ENCODE assay signal across 23 cellular contexts in genomic region chr5:42001673-42002072, GRCh38.
DNase-seq lines count a peak whose midpoint lies in the region; ATAC-seq, FAIRE-seq and TF ChIP-seq lines count a peak whose summit lies in the region.
"Had no signal": no experiment of that assay in that cellular context is flagged by ENCODE, and none has a peak within 500 bp of the region (broad histone marks: within the 10 kb centered on the region; RNA-seq: fewer than 3 reads in every experiment).

No MANE protein-coding gene starts in this region.

- no peak overlapping the region for H3K4me3 Mint-ChIP-seq in activated CD8-positive, alpha-beta T cell treated with anti-CD3 and anti-CD28 coated beads for 36 hours
- H3K4me3 Mint-ChIP-seq: CD4-positive, alpha-beta T cell had no signal

- peaks cover 5% of the 10 kb centered on the region for H3K27me3 Mint-ChIP-seq in activated CD8-positive, alpha-beta T cell treated with anti-CD3 and anti-CD28 coated beads for 36 hours

- H3K9me3 ChIP-seq in HepG2 (ENCODE audit: low read length) = no peaks in the 10 kb centered on the region
- no peaks in the 10 kb centered on the region for H3K9me3 ChIP-seq in right lobe of liver
- no peaks in the 10 kb centered on the region for H3K9me3 ChIP-seq in H1 (ENCODE audit: insufficient read depth in 2 of 2, low read depth in 1 of 2, low read length in 1 of 2)
- peaks cover 0 to 3% (median 0%) of the 10 kb centered on the region in 3 donors for H3K9me3 ChIP-seq in esophagus squamous epithelium
- H3K9me3 ChIP-seq: A549, Caco-2, HAP-1 had no signal

- H4K5ac ChIP-seq in H1 (ENCODE audit: insufficient read length, low read depth, low read length) = no peak overlapping the region

- H2BK15ac ChIP-seq in H1 (ENCODE audit: low read length) = no peak overlapping the region

- FAIRE-seq in HepG2 (lab: Jason Lieb, UNC) = peak; percentile 21
- no peak for FAIRE-seq in H1 (lab: Jason Lieb, UNC)
- FAIRE-seq: A549, D721Med, GM12892 had no signal

- H2BK20ac ChIP-seq in H1 (ENCODE audit: low read length) = no peak overlapping the region

- H3K4me1 ChIP-seq in HepG2 (ENCODE audit: insufficient read depth, low read length) = no peaks in the 10 kb centered on the region
- H3K4me1 ChIP-seq in right lobe of liver = no peaks in the 10 kb centered on the region
- no peaks in the 10 kb centered on the region for H3K4me1 ChIP-seq in H1 (replicated peaks in 1 of 4; ENCODE audit: control insufficient read depth in 3 of 4, insufficient read depth in 4 of 4, low read length in 3 of 4)
- H3K4me1 ChIP-seq in esophagus squamous epithelium = no peaks in the 10 kb centered on the region
- H3K4me1 ChIP-seq: A549, Caco-2, HAP-1 had no signal

- H3K27me3 ChIP-seq in HepG2 (ENCODE audit: control insufficient read depth in 1 of 2, insufficient read depth in 2 of 2, low read length in 2 of 2) (no peaks in the 10 kb centered on the region), right lobe of liver (no peaks in the 10 kb centered on the region), H1 (replicated peaks in 1 of 4; ENCODE audit: control insufficient read depth in 3 of 4, extremely low read depth in 1 of 4, insufficient read depth in 3 of 4, low read length in 3 of 4) (no peaks in the 10 kb centered on the region), esophagus squamous epithelium (no peaks in the 10 kb centered on the region)

- H3K27ac ChIP-seq in HepG2 (ENCODE audit: extremely low read length, insufficient read depth, low read length) (no peak overlapping the region), right lobe of liver (no peak overlapping the region), H1 (ENCODE audit: low read depth, low read length) (no peak overlapping the region), esophagus squamous epithelium (no peak overlapping the region)
- H3K27ac ChIP-seq: 22Rv1, A549, C4-2B, HL-60 had no signal

- no peak overlapping the region for H2AK5ac ChIP-seq in H1 (ENCODE audit: low read depth, low read length)

- under 1% methylated on average over 6 of the region's 6 CpGs for WGBS in HepG2 (ENCODE audit: low lambda C conversion rate)
- 79% methylated on average over 6 of the region's 6 CpGs for WGBS in right lobe of liver (ENCODE audit: insufficient coverage, low coverage, low lambda C conversion rate, missing lambda C conversion rate)
- WGBS in H1 (ENCODE audit: extremely low coverage in 1 of 2, insufficient coverage in 1 of 2, insufficient read length in 1 of 2, insufficient replicate concordance in 2 of 2, low coverage in 1 of 2, low lambda C conversion rate in 2 of 2, missing lambda C conversion rate in 1 of 2), 2 experiments = 80% methylated on average over 6 of the region's 6 CpGs; no CpG with 5 or more reads in 1 of the 2 experiments
- 88 to 93% methylated on average over 6 of the region's 6 CpGs for WGBS in esophagus squamous epithelium, 2 donors

- no peaks in the 10 kb centered on the region for H3K79me2 ChIP-seq in HepG2 (ENCODE audit: insufficient read depth, low read length)
- H3K79me2 ChIP-seq in H1 (ENCODE audit: control insufficient read depth in 1 of 2, insufficient read depth in 2 of 2, low read length in 2 of 2) = no peaks in the 10 kb centered on the region

- H4K20me1 ChIP-seq in HepG2 (ENCODE audit: insufficient read depth, low read length) = no peaks in the 10 kb centered on the region
- no peaks in the 10 kb centered on the region for H4K20me1 ChIP-seq in H1 (replicated peaks in 1 of 2; ENCODE audit: control insufficient read depth in 1 of 2, insufficient read depth in 2 of 2, low read length in 2 of 2)

- H3K4ac ChIP-seq in H1 (replicated peaks; ENCODE audit: insufficient read length, low read depth, low read length) = no peak overlapping the region

- no peak for TF ChIP-seq RAD21 in HepG2 (CRISPR knock-in tag; IDR thresholded peaks at IDR 0.05)
- TF ChIP-seq RAD21 in H1 (IDR thresholded peaks at IDR 0.05 in 1 of 2, conservative IDR thresholded peaks at IDR 0.05 in 1 of 2; ENCODE audit: low read depth in 2 of 2, low read length in 2 of 2) = peak; percentile 3 to 17; a peak in 1 of 4 replicates

- ATAC-seq in HepG2 (no peak; the same call in 2 of the 3 replicates), right lobe of liver (no peak), HG03520 (IDR thresholded peaks at IDR 0.05; ENCODE audit: unreplicated experiment) (no peak)
- no peak for ATAC-seq in activated CD8-positive, alpha-beta T cell treated with anti-CD3 and anti-CD28 coated beads for 36 hours
- ATAC-seq: A549 had no signal

- H3K36me3 Mint-ChIP-seq in activated CD8-positive, alpha-beta T cell treated with anti-CD3 and anti-CD28 coated beads for 36 hours (ENCODE audit: low read depth) = no peaks in the 10 kb centered on the region

- no peaks in the 10 kb centered on the region for H3K4me1 Mint-ChIP-seq in activated CD8-positive, alpha-beta T cell treated with anti-CD3 and anti-CD28 coated beads for 36 hours (ENCODE audit: low read depth)

- in situ Hi-C loops in HepG2 (cut with HindIII; ENCODE audit: extremely low pct_ligation_motif_present, low pct_unique_long_range_greater_than_20kb) = no loop called here

- H3K23me2 ChIP-seq in H1 (ENCODE audit: low read depth, low read length) = no peaks in the 10 kb centered on the region

- H3K14ac ChIP-seq in H1 (ENCODE audit: insufficient read length) = no peak overlapping the region

- POLR2A ChIA-PET in HepG2 (lab: Yijun Ruan, JAX) = no interaction called here
- POLR2A ChIA-PET in H1 (lab: Charles Lee; ENCODE audit: partially characterized antibody) = no interaction called here
- POLR2A ChIA-PET in activated CD8-positive, alpha-beta T cell treated with anti-CD3 and anti-CD28 coated beads for 36 hours (lab: Charles Lee) = no interaction called here

- TF ChIP-seq POLR2A in HepG2 (IDR thresholded peaks at IDR 0.05; ENCODE audit: insufficient read depth in 1 of 2, low read depth in 2 of 2, low read length in 2 of 2) (no peak), right lobe of liver (IDR thresholded peaks at IDR 0.05) (no peak), H1 (IDR thresholded peaks at IDR 0.05; ENCODE audit: control extremely low read depth in 1 of 2, low read depth in 2 of 2, low read length in 2 of 2) (no peak), esophagus squamous epithelium (IDR thresholded peaks at IDR 0.05) (no peak)

- no peak overlapping the region for H2BK12ac ChIP-seq in H1 (ENCODE audit: low read depth, low read length)

- no peak overlapping the region for H2AFZ ChIP-seq in HepG2 (ENCODE audit: low read length)
- H2AFZ ChIP-seq in H1 (ENCODE audit: low read length) = no peak overlapping the region

- intact Hi-C loops in HepG2 (cut with micrococcal nuclease; ENCODE audit: unreplicated experiment) (no loop called here), right lobe of liver (cut with DNase I) (no loop called here), esophagus squamous epithelium (cut with DNase I) (no loop called here)
- intact Hi-C loops in activated CD8-positive, alpha-beta T cell treated with anti-CD3 and anti-CD28 coated beads for 36 hours (cut with micrococcal nuclease) = no loop called here

- peak; percentile 21; the same call in 1 of the 2 replicates for TF ChIP-seq CTCF in HepG2 (CRISPR knock-in tag; IDR thresholded peaks at IDR 0.05)
- no peak for TF ChIP-seq CTCF in right lobe of liver (IDR thresholded peaks at IDR 0.05)
- TF ChIP-seq CTCF in H1 (IDR thresholded peaks at IDR 0.05; ENCODE audit: control extremely low read depth in 1 of 3, insufficient read depth in 1 of 3, low read depth in 1 of 3, low read length in 3 of 3) = peak in 1 of 3 experiments; percentile 7; a peak in 1 of 4 replicates
- TF ChIP-seq CTCF in activated CD8-positive, alpha-beta T cell treated with anti-CD3 and anti-CD28 coated beads for 36 hours (IDR thresholded peaks at IDR 0.05) = no peak
- TF ChIP-seq CTCF in esophagus squamous epithelium (IDR thresholded peaks at IDR 0.05) = no peak

- H2BK5ac ChIP-seq in H1 (ENCODE audit: low read depth, low read length) = no peak overlapping the region

- H3K4me3 ChIP-seq in HepG2 (replicated peaks in 1 of 3; ENCODE audit: insufficient read depth in 1 of 3, low read depth in 2 of 3, low read length in 3 of 3) = no peak overlapping the region
- no peak overlapping the region for H3K4me3 ChIP-seq in right lobe of liver
- no peak overlapping the region for H3K4me3 ChIP-seq in H1 (ENCODE audit: extremely low read depth in 1 of 4, insufficient read depth in 2 of 4, low read depth in 3 of 4, low read length in 4 of 4)
- H3K4me3 ChIP-seq in esophagus squamous epithelium = no peak overlapping the region
- H3K4me3 ChIP-seq: A549, HAP-1 had no signal

- no peak overlapping the region for H4K91ac ChIP-seq in H1 (replicated peaks; ENCODE audit: insufficient read length, low read length)

- TF ChIP-seq EP300 in HepG2 (IDR thresholded peaks at IDR 0.05; ENCODE audit: low read depth in 2 of 2, low read length in 2 of 2) = no peak
- TF ChIP-seq EP300 in HepG2 (CRISPR knock-in tag; IDR thresholded peaks at IDR 0.05; ENCODE audit: borderline replicate concordance) = no peak
- TF ChIP-seq EP300 in H1 (IDR thresholded peaks at IDR 0.05; ENCODE audit: borderline replicate concordance in 1 of 2, low read depth in 2 of 2, low read length in 2 of 2) = no peak

- no peak overlapping the region for H3K9ac ChIP-seq in HepG2 (ENCODE audit: insufficient read depth, low read depth, low read length)
- no peak overlapping the region for H3K9ac ChIP-seq in H1 (replicated peaks in 1 of 4; ENCODE audit: extremely low read depth in 1 of 4, low read depth in 3 of 4, low read length in 3 of 4)

- H3K36me3 ChIP-seq in HepG2 (replicated peaks in 1 of 2; ENCODE audit: control insufficient read depth in 1 of 2, insufficient read depth in 2 of 2, low read length in 2 of 2) (no peaks in the 10 kb centered on the region), right lobe of liver (no peaks in the 10 kb centered on the region), H1 (ENCODE audit: control insufficient read depth in 2 of 4, insufficient read depth in 4 of 4, low read length in 3 of 4) (no peaks in the 10 kb centered on the region), esophagus squamous epithelium (no peaks in the 10 kb centered on the region)
- H3K36me3 ChIP-seq: HAP-1 had no signal

- H3K4me2 ChIP-seq in HepG2 (ENCODE audit: low read depth, low read length) (no peak overlapping the region), H1 (ENCODE audit: insufficient read depth in 1 of 2, low read depth in 2 of 2, low read length in 2 of 2) (no peak overlapping the region)
- H3K4me2 ChIP-seq: A549 had no signal

- H3K56ac ChIP-seq in H1 (replicated peaks; ENCODE audit: insufficient read length, low read depth, low read length) = no peak overlapping the region

- CTCF ChIA-PET in HepG2 (lab: Yijun Ruan, JAX; ENCODE audit: low intra/inter-chr PET ratio, low total read pairs) = no interaction called here
- CTCF ChIA-PET in H1 (lab: Charles Lee; ENCODE audit: partially characterized antibody) = no interaction called here
- CTCF ChIA-PET in activated CD8-positive, alpha-beta T cell treated with anti-CD3 and anti-CD28 coated beads for 36 hours (lab: Charles Lee) = no interaction called here

- no peaks in the 10 kb centered on the region for H3K79me1 ChIP-seq in H1 (ENCODE audit: low read depth, low read length)

- no peak overlapping the region for H3K18ac ChIP-seq in H1 (ENCODE audit: extremely low read depth, low read length)

- H3K27ac Mint-ChIP-seq in activated CD8-positive, alpha-beta T cell treated with anti-CD3 and anti-CD28 coated beads for 36 hours = no peak overlapping the region
- H3K27ac Mint-ChIP-seq: CD4-positive, alpha-beta T cell had no signal

- no peak overlapping the region for H2BK120ac ChIP-seq in H1 (replicated peaks; ENCODE audit: low read depth, low read length)

- BruUV-seq in HepG2 (replicated peaks; lab: Mats Ljungman, UMichigan) = no TSS peak

- peak; percentile 5 for DNase-seq in HepG2 (ENCODE audit: low spot score)
- DNase-seq in right lobe of liver = no peak
- DNase-seq in OCI-M1 (lab: John Stamatoyannopoulos, UW) = peak; percentile 7
- DNase-seq in H1 (ENCODE audit: low read depth in 1 of 2, low spot score in 2 of 2) = no peak
- DNase-seq in activated CD8-positive, alpha-beta T cell treated with anti-CD3 and anti-CD28 coated beads for 36 hours = no peak
- no peak for DNase-seq in NCI-H446 treated with DMSO at 0.1 percent for 48 hours (lab: John Stamatoyannopoulos, UW)
- no peak for DNase-seq in esophagus squamous epithelium (lab: John Stamatoyannopoulos, UW)
- DNase-seq: AML-193; Caco-2; CD4-positive, alpha-beta T cell; DMS153; DMS79; GDM1; GOT3; IMR-90 had no signal

- H3K23ac ChIP-seq in H1 (ENCODE audit: insufficient read length) = no peak overlapping the region

- H3K9me3 Mint-ChIP-seq in activated CD8-positive, alpha-beta T cell treated with anti-CD3 and anti-CD28 coated beads for 36 hours = peaks cover 4% of the 10 kb centered on the region

- H4K8ac ChIP-seq in H1 (ENCODE audit: extremely low read depth, insufficient read depth, low read length) = no peak overlapping the region

Comparison
In these comparisons a context has a peak if more than half of its experiments do, and no peak if none do; other contexts are left out.
1. DNase-seq: peak in HepG2 (single experiment) and OCI-M1 (single experiment); none in right lobe of liver (0 of 3), H1 (0 of 2), activated CD8-positive, alpha-beta T cell treated with anti-CD3 and anti-CD28 coated beads for 36 hours (single experiment), NCI-H446 treated with DMSO at 0.1 percent for 48 hours (single experiment) and esophagus squamous epithelium (single experiment).
2. Of the 41 proteins assayed by ChIP-seq in both HepG2 and H1: peak only in HepG2: none; only in H1: RAD21; in both: none; in neither: 39; mixed calls (peak in some experiments, not most) for 1.